In genomic region chr6:112222111-112222726, GRCh38 we compare ENCODE assay signal across 14 cellular contexts. TPM values are rescaled to one million over a fixed set of nuclear protein-coding genes. Genes with fewer than 3 reads are reported as not detected.
DNase-seq lines count a peak whose midpoint lies in the region; ATAC-seq and TF ChIP-seq lines count a peak whose summit lies in the region.
"Had no signal": no experiment of that assay in that cellular context is flagged by ENCODE, and none has a peak within 500 bp of the region (broad histone marks: within the 10 kb centered on the region; RNA-seq: fewer than 3 reads in every experiment).

No MANE protein-coding gene starts in this region.

- no peaks in the 10 kb centered on the region for H3K9me3 ChIP-seq in stomach

- no peaks in the 10 kb centered on the region for H3K4me1 Mint-ChIP-seq in T-helper 2 cell treated with Interferon-gamma antibody and Interleukin-4, amounts not matched to agents 5 μg/mL and 100 μg/mL, for 36 hours (ENCODE audit: low read depth)
- H3K4me1 Mint-ChIP-seq: activated CD4-positive, alpha-beta memory T cell treated with anti-CD3 and anti-CD28 coated beads, Interleukin-2, amount 10 ng/mL, durations not matched to agents 7 days and 5 days had no signal

- DNase-seq in ELR (ENCODE audit: low read depth), result peak; percentile 58
- peak; percentile 68 for DNase-seq in astrocyte of the hippocampus (ENCODE audit: low read depth, low spot score)
- DNase-seq in kidney glomerular epithelial cell (lab: John Stamatoyannopoulos, UW), result peak; percentile 58
- DNase-seq in stomach, result no peak
- DNase-seq in SW480 (ENCODE audit: low spot score), result no peak
- DNase-seq in T-helper 2 cell treated with Interferon-gamma antibody and Interleukin-4, amounts not matched to agents 5 μg/mL and 100 μg/mL, for 36 hours (ENCODE audit: low spot score), result no peak
- no peak for DNase-seq in activated CD8-positive, alpha-beta memory T cell treated with anti-CD3 and anti-CD28 coated beads, Interleukin-2, amount 50 U/mL, for 48 hours
- DNase-seq: activated CD4-positive, alpha-beta memory T cell treated with anti-CD3 and anti-CD28 coated beads, Interleukin-2, amount 10 ng/mL, durations not matched to agents 7 days and 5 days; COR-L47; NCI-H69 had no signal

- H3K27ac ChIP-seq in stomach, result peak overlapping the region in 4 of 5 donors; percentile 74 to 82 (median 80)
- H3K27ac ChIP-seq: epithelial cell of prostate had no signal

- no peak for TF ChIP-seq EP300 in stomach (IDR thresholded peaks at IDR 0.05)

- H3K27me3 Mint-ChIP-seq in T-helper 2 cell treated with Interferon-gamma antibody and Interleukin-4, amounts not matched to agents 5 μg/mL and 100 μg/mL, for 36 hours (ENCODE audit: low read depth), result peaks cover 40% of the 10 kb centered on the region

- TF ChIP-seq POLR2A in stomach (IDR thresholded peaks at IDR 0.05), result no peak

- peaks cover 6 to 59% (median 31%) of the 10 kb centered on the region in 4 donors for H3K4me1 ChIP-seq in stomach

- no peak overlapping the region for H3K4me3 Mint-ChIP-seq in T-helper 2 cell treated with Interferon-gamma antibody and Interleukin-4, amounts not matched to agents 5 μg/mL and 100 μg/mL, for 36 hours
- H3K4me3 Mint-ChIP-seq: activated CD4-positive, alpha-beta memory T cell treated with anti-CD3 and anti-CD28 coated beads, Interleukin-2, amount 10 ng/mL, durations not matched to agents 7 days and 5 days; memory B cell; stimulated activated naive CD8-positive, alpha-beta T cell treated with anti-CD3 and anti-CD28 coated beads, Interleukin-15, Interleukin-2, amounts not matched to agents 100 ng/mL and 50 ng/mL, for 24 hours had no signal

- no peaks in the 10 kb centered on the region for H3K27me3 ChIP-seq in stomach

- H3K9me3 Mint-ChIP-seq in T-helper 2 cell treated with Interferon-gamma antibody and Interleukin-4, amounts not matched to agents 5 μg/mL and 100 μg/mL, for 36 hours, result no peaks in the 10 kb centered on the region
- H3K9me3 Mint-ChIP-seq: activated CD4-positive, alpha-beta memory T cell treated with anti-CD3 and anti-CD28 coated beads, Interleukin-2, amount 10 ng/mL, durations not matched to agents 7 days and 5 days; memory B cell; stimulated activated naive CD8-positive, alpha-beta T cell treated with anti-CD3 and anti-CD28 coated beads, Interleukin-15, Interleukin-2, amounts not matched to agents 100 ng/mL and 50 ng/mL, for 24 hours had no signal

- ATAC-seq in HG03457 (IDR thresholded peaks at IDR 0.05; ENCODE audit: unreplicated experiment), result no peak

- H3K36me3 Mint-ChIP-seq in T-helper 2 cell treated with Interferon-gamma antibody and Interleukin-4, amounts not matched to agents 5 μg/mL and 100 μg/mL, for 36 hours (ENCODE audit: low read depth), result no peaks in the 10 kb centered on the region
- H3K36me3 Mint-ChIP-seq: memory B cell had no signal

- intact Hi-C loops in stomach (cut with DNase I; ENCODE audit: low total_unique reads), result no loop called here

- H3K27ac Mint-ChIP-seq in T-helper 2 cell treated with Interferon-gamma antibody and Interleukin-4, amounts not matched to agents 5 μg/mL and 100 μg/mL, for 36 hours, result no peak overlapping the region
- H3K27ac Mint-ChIP-seq: activated CD4-positive, alpha-beta memory T cell treated with anti-CD3 and anti-CD28 coated beads, Interleukin-2, amount 10 ng/mL, durations not matched to agents 7 days and 5 days; memory B cell; stimulated activated naive CD8-positive, alpha-beta T cell treated with anti-CD3 and anti-CD28 coated beads, Interleukin-15, Interleukin-2, amounts not matched to agents 100 ng/mL and 50 ng/mL, for 24 hours had no signal

- 68 to 82% (median 76%) methylated on average over 4 of the region's 4 CpGs for WGBS in stomach, 5 donors

- TF ChIP-seq CTCF in stomach (IDR thresholded peaks at IDR 0.05), result no peak

- H3K4me3 ChIP-seq in stomach, result no peak overlapping the region

- H3K36me3 ChIP-seq in stomach, result no peaks in the 10 kb centered on the region

RNA-seq across cellular contexts. Expression of gene LAMA4, which starts 32.1 kb away (rescaled TPM):
- 100 to 1,000 TPM in 2 of 5 donors, 10 to 100 TPM in 3; 39.1 to 324 (median 56.1) TPM for total RNA-seq in stomach
- polyA plus RNA-seq in stomach, result 10 to 100 TPM in 2 of 3 donors, 1 to 10 TPM in 1; 9.7 to 18.5 (median 14.0) TPM
- total RNA-seq: activated CD4-positive, alpha-beta memory T cell treated with anti-CD3 and anti-CD28 coated beads, Interleukin-2, amount 10 ng/mL, durations not matched to agents 7 days and 5 days had no signal

Comparison
In these comparisons a context has a peak if more than half of its experiments do, and no peak if none do; other contexts are left out.
1. DNase-seq: peak in ELR (single experiment), astrocyte of the hippocampus (single experiment) and kidney glomerular epithelial cell (single experiment); none in stomach (single experiment), SW480 (single experiment), T-helper 2 cell treated with Interferon-gamma antibody and Interleukin-4, amounts not matched to agents 5 μg/mL and 100 μg/mL, for 36 hours (single experiment) and activated CD8-positive, alpha-beta memory T cell treated with anti-CD3 and anti-CD28 coated beads, Interleukin-2, amount 50 U/mL, for 48 hours (single experiment).